Comparison of ENCODE assay signal across 2 cellular contexts in genomic region chr21:38273745-38274544, GRCh38.
TF ChIP-seq lines count a peak whose summit lies in the region.

No MANE protein-coding gene starts in this region.

TF ChIP-seq in liver, 16 proteins besides CTCF, POLR2A, EP300 and RAD21 (continued from another document):
- no peak for TF ChIP-seq REST (IDR thresholded peaks at IDR 0.05)

TF ChIP-seq in HepG2, 621 proteins besides CTCF, POLR2A, EP300 and RAD21 (continued from another document):
- TF ChIP-seq HMGXB3 (CRISPR knock-in tag; IDR thresholded peaks at IDR 0.05; ENCODE audit: borderline replicate concordance): no peak
- no peak for TF ChIP-seq ONECUT2 (CRISPR knock-in tag; IDR thresholded peaks at IDR 0.05)
- no peak for TF ChIP-seq ATM (IDR thresholded peaks at IDR 0.05; ENCODE audit: borderline replicate concordance)
- no peak for TF ChIP-seq ZNF772 (CRISPR knock-in tag; IDR thresholded peaks at IDR 0.05)
- no peak for TF ChIP-seq TEAD3 (CRISPR knock-in tag; optimal IDR thresholded peaks at IDR 0.05; ENCODE audit: borderline replicate concordance)
- no peak for TF ChIP-seq MYNN (CRISPR knock-in tag; IDR thresholded peaks at IDR 0.05; ENCODE audit: low read depth)
- TF ChIP-seq DR1 (CRISPR knock-in tag; IDR thresholded peaks at IDR 0.05): no peak
- no peak for TF ChIP-seq ZKSCAN5 (CRISPR knock-in tag; IDR thresholded peaks at IDR 0.05)
- no peak for TF ChIP-seq TMF1 (CRISPR knock-in tag; IDR thresholded peaks at IDR 0.05; ENCODE audit: low read depth)
- TF ChIP-seq MNT (IDR thresholded peaks at IDR 0.05): no peak
- TF ChIP-seq ZNF781 (CRISPR knock-in tag; IDR thresholded peaks at IDR 0.05; ENCODE audit: borderline replicate concordance, not compliant biosample characterization): no peak
- TF ChIP-seq ZNF564 (CRISPR knock-in tag; IDR thresholded peaks at IDR 0.05): no peak
- TF ChIP-seq ZNF709 (CRISPR knock-in tag; IDR thresholded peaks at IDR 0.05): no peak
- no peak for TF ChIP-seq BRD4 (CRISPR knock-in tag; IDR thresholded peaks at IDR 0.05)
- TF ChIP-seq MTF2 (CRISPR knock-in tag; IDR thresholded peaks at IDR 0.05; ENCODE audit: borderline replicate concordance): no peak
- no peak for TF ChIP-seq ZBTB42 (CRISPR knock-in tag; IDR thresholded peaks at IDR 0.05)
